ENCODE assay signal across 16 cellular contexts in the genomic region with DNA sequence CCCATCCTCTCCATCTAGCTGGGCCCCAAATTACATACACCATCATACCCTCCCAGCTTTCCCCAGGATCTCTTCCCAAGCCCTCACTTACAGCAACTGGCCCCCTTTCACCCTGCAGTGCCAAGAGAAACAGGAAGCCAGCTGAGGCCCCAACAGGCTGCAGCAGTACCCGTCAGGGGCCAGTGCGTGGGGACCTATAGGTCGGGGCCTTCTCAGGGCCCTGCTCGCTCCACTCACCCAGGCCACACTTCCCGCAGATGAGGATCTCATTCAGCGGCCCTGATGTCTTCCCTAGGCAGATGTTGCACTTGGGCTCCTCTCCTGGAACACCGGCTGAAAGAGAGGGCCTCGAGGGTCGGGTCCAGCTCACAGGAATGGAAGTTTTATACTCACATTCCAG. TPM values are rescaled to one million over a fixed set of nuclear protein-coding genes. Genes with fewer than 3 reads are reported as not detected.
DNase-seq lines count a peak whose midpoint lies in the region; ATAC-seq, FAIRE-seq and TF ChIP-seq lines count a peak whose summit lies in the region.
"Had no signal": no experiment of that assay in that cellular context is flagged by ENCODE, and none has a peak within 500 bp of the region (broad histone marks: within the 10 kb centered on the region; RNA-seq: fewer than 3 reads in every experiment).

No MANE protein-coding gene starts in this region.

- POLR2A ChIA-PET in H1 (lab: Charles Lee; ENCODE audit: partially characterized antibody) = interaction anchor here (1.5 to 8.4 kb wide), 2 partner anchors 15 to 20 kb away, joined by 3 to 61 read pairs; no protein-coding TSS in a partner anchor

- H3K9me3 ChIP-seq in RWPE2 (ENCODE audit: severe bottlenecking) (no peaks in the 10 kb centered on the region), H1 (ENCODE audit: insufficient read depth in 2 of 2, low read depth in 1 of 2, low read length in 1 of 2) (no peaks in the 10 kb centered on the region)
- H3K9me3 ChIP-seq: A549 had no signal

- CTCF ChIA-PET in H1 (lab: Charles Lee; ENCODE audit: partially characterized antibody) = interaction anchor here (0.9 to 10.5 kb wide), 11 partner anchors 10 to 190 kb away, joined by 3 to 108 read pairs (median 5); a partner anchor contains a TSS

- H4K91ac ChIP-seq in H1 (replicated peaks; ENCODE audit: insufficient read length, low read length) = no peak overlapping the region

- H3K18ac ChIP-seq in H1 (ENCODE audit: extremely low read depth, low read length) = no peak overlapping the region

- intact Hi-C loops in activated CD4-positive, alpha-beta T cell treated with anti-CD3 and anti-CD28 coated beads, Interleukin-2, amount 10 ng/mL, durations not matched to agents 24 days and 14 days (cut with micrococcal nuclease) = no loop called here

- H3K56ac ChIP-seq in H1 (replicated peaks; ENCODE audit: insufficient read length, low read depth, low read length) = no peak overlapping the region

- H2AFZ ChIP-seq in H1 (ENCODE audit: low read length) = no peak overlapping the region

- H3K4me1 Mint-ChIP-seq in activated CD4-positive, alpha-beta T cell treated with anti-CD3 and anti-CD28 coated beads, Interleukin-2, amount 10 ng/mL, durations not matched to agents 24 days and 14 days = peaks cover 52% of the 10 kb centered on the region

- H2BK120ac ChIP-seq in H1 (replicated peaks; ENCODE audit: low read depth, low read length) = no peak overlapping the region

- DNase-seq in activated CD4-positive, alpha-beta T cell treated with anti-CD3 and anti-CD28 coated beads, Interleukin-2, amount 10 ng/mL, durations not matched to agents 24 days and 14 days = no peak
- no peak for DNase-seq in activated CD4-positive, alpha-beta T cell treated with anti-CD3 and anti-CD28 coated beads for 4 hours
- no peak for DNase-seq in RWPE2 (ENCODE audit: low spot score)
- DNase-seq in H1 (ENCODE audit: low read depth in 1 of 2, low spot score in 2 of 2) = no peak
- DNase-seq in substantia nigra (lab: John Stamatoyannopoulos, UW) = peak in 1 of 49 donors; percentile 2
- DNase-seq in islet precursor cell = no peak
- DNase-seq: cerebellar nuclear complex, naive B cell, NCI-H1092 treated with DMSO at 0.1 percent for 48 hours, NCI-H345, OCI-M1 had no signal

- 0 out of 2 replicates have a peak overlapping the region, but pooled peaks have one; percentile 15 for H2BK20ac ChIP-seq in H1 (ENCODE audit: low read length)

- no peak for TF ChIP-seq RAD21 in H1 (IDR thresholded peaks at IDR 0.05 in 1 of 2, conservative IDR thresholded peaks at IDR 0.05 in 1 of 2; ENCODE audit: low read depth in 2 of 2, low read length in 2 of 2)

- H3K27ac ChIP-seq in RWPE2 (ENCODE audit: poor library complexity, severe bottlenecking) (peak overlapping the region; percentile 40), H1 (ENCODE audit: low read depth, low read length) (no peak overlapping the region), substantia nigra (ENCODE audit: low read depth, low read length, poor library complexity, severe bottlenecking) (peak overlapping the region; percentile 30)

- no peak for FAIRE-seq in H1 (lab: Jason Lieb, UNC)
- FAIRE-seq: A549, D721Med had no signal

- H3K9ac ChIP-seq in H1 (replicated peaks in 1 of 4; ENCODE audit: extremely low read depth in 1 of 4, low read depth in 3 of 4, low read length in 3 of 4) = no peak overlapping the region

- TF ChIP-seq CTCF in RWPE2 (IDR thresholded peaks at IDR 0.05; ENCODE audit: poor library complexity, severe bottlenecking) (no peak), H1 (IDR thresholded peaks at IDR 0.05; ENCODE audit: control extremely low read depth in 1 of 3, insufficient read depth in 1 of 3, low read depth in 1 of 3, low read length in 3 of 3) (no peak)

- H3K23ac ChIP-seq in H1 (ENCODE audit: insufficient read length) = no peak overlapping the region

- H4K20me1 ChIP-seq in H1 (replicated peaks in 1 of 2; ENCODE audit: control insufficient read depth in 1 of 2, insufficient read depth in 2 of 2, low read length in 2 of 2) = no peaks in the 10 kb centered on the region

- no peak for TF ChIP-seq POLR2A in H1 (IDR thresholded peaks at IDR 0.05; ENCODE audit: control extremely low read depth in 1 of 2, low read depth in 2 of 2, low read length in 2 of 2)
- TF ChIP-seq POLR2A in GM18505 (IDR thresholded peaks at IDR 0.05; ENCODE audit: borderline replicate concordance, extremely low read depth, insufficient read depth, insufficient read length) = no peak

- H2BK12ac ChIP-seq in H1 (ENCODE audit: low read depth, low read length) = peak overlapping the region; percentile 90; the same call in 1 of the 2 replicates

- no peak overlapping the region for H4K8ac ChIP-seq in H1 (ENCODE audit: extremely low read depth, insufficient read depth, low read length)

- ATAC-seq in RWPE2 (ENCODE audit: low read depth) (no peak), GM18505 (IDR thresholded peaks at IDR 0.05; ENCODE audit: unreplicated experiment) (no peak), GM19463 (IDR thresholded peaks at IDR 0.05; ENCODE audit: unreplicated experiment) (no peak)
- ATAC-seq: A549, left cardiac atrium had no signal

- no peak overlapping the region for H2BK5ac ChIP-seq in H1 (ENCODE audit: low read depth, low read length)

- 0 out of 2 replicates have a peak, but pooled peaks cover 1% of the 10 kb centered on the region for H3K23me2 ChIP-seq in H1 (ENCODE audit: low read depth, low read length)

- 87% methylated on average over 9 of the region's 9 CpGs; no CpG with 5 or more reads in 1 of the 2 experiments for WGBS in H1 (ENCODE audit: extremely low coverage in 1 of 2, insufficient coverage in 1 of 2, insufficient read length in 1 of 2, insufficient replicate concordance in 2 of 2, low coverage in 1 of 2, low lambda C conversion rate in 2 of 2, missing lambda C conversion rate in 1 of 2), 2 experiments

- peak overlapping the region; percentile 44 for H3K4me3 Mint-ChIP-seq in activated CD4-positive, alpha-beta T cell treated with anti-CD3 and anti-CD28 coated beads, Interleukin-2, amount 10 ng/mL, durations not matched to agents 24 days and 14 days

- H3K27me3 ChIP-seq in RWPE2 (ENCODE audit: insufficient read depth, poor library complexity, severe bottlenecking) (no peaks in the 10 kb centered on the region), H1 (replicated peaks in 1 of 4; ENCODE audit: control insufficient read depth in 3 of 4, extremely low read depth in 1 of 4, insufficient read depth in 3 of 4, low read length in 3 of 4) (no peaks in the 10 kb centered on the region; a peak in 2 of 7 replicates)

- H3K27ac Mint-ChIP-seq in activated CD4-positive, alpha-beta T cell treated with anti-CD3 and anti-CD28 coated beads, Interleukin-2, amount 10 ng/mL, durations not matched to agents 24 days and 14 days = peak overlapping the region; percentile 41

- no peak for TF ChIP-seq EP300 in H1 (IDR thresholded peaks at IDR 0.05; ENCODE audit: borderline replicate concordance in 1 of 2, low read depth in 2 of 2, low read length in 2 of 2)

- H3K4me3 ChIP-seq in RWPE2 (ENCODE audit: severe bottlenecking) = no peak overlapping the region
- H3K4me3 ChIP-seq in H1 (ENCODE audit: extremely low read depth in 1 of 4, insufficient read depth in 2 of 4, low read depth in 3 of 4, low read length in 4 of 4) = no peak overlapping the region
- H3K4me3 ChIP-seq: A549 had no signal

- H3K9me3 Mint-ChIP-seq in activated CD4-positive, alpha-beta T cell treated with anti-CD3 and anti-CD28 coated beads, Interleukin-2, amount 10 ng/mL, durations not matched to agents 24 days and 14 days = no peaks in the 10 kb centered on the region
- H3K9me3 Mint-ChIP-seq: naive B cell had no signal

- H2AK5ac ChIP-seq in H1 (ENCODE audit: low read depth, low read length) = peak overlapping the region; percentile 17; the same call in 1 of the 2 replicates

- no peaks in the 10 kb centered on the region for H3K79me1 ChIP-seq in H1 (ENCODE audit: low read depth, low read length)

- H3K14ac ChIP-seq in H1 (ENCODE audit: insufficient read length) = no peak overlapping the region

- H2BK15ac ChIP-seq in H1 (ENCODE audit: low read length) = 0 out of 2 replicates have a peak overlapping the region, but pooled peaks have one; percentile 88

- H3K4me1 ChIP-seq in RWPE2 (ENCODE audit: insufficient read depth, poor library complexity, severe bottlenecking) (peaks cover 26% of the 10 kb centered on the region), H1 (replicated peaks in 1 of 4; ENCODE audit: control insufficient read depth in 3 of 4, insufficient read depth in 4 of 4, low read length in 3 of 4) (peaks cover 15 to 38% (median 22%) of the 10 kb centered on the region in 4 experiments)

- H3K79me2 ChIP-seq in H1 (ENCODE audit: control insufficient read depth in 1 of 2, insufficient read depth in 2 of 2, low read length in 2 of 2) = no peaks in the 10 kb centered on the region

- H3K4ac ChIP-seq in H1 (replicated peaks; ENCODE audit: insufficient read length, low read depth, low read length) = no peak overlapping the region

- H4K5ac ChIP-seq in H1 (ENCODE audit: insufficient read length, low read depth, low read length) = no peak overlapping the region

- H3K27me3 Mint-ChIP-seq in activated CD4-positive, alpha-beta T cell treated with anti-CD3 and anti-CD28 coated beads, Interleukin-2, amount 10 ng/mL, durations not matched to agents 24 days and 14 days = no peaks in the 10 kb centered on the region
- H3K27me3 Mint-ChIP-seq: naive B cell had no signal

- H3K4me2 ChIP-seq in H1 (ENCODE audit: insufficient read depth in 1 of 2, low read depth in 2 of 2, low read length in 2 of 2) = no peak overlapping the region

- H3K36me3 Mint-ChIP-seq in activated CD4-positive, alpha-beta T cell treated with anti-CD3 and anti-CD28 coated beads, Interleukin-2, amount 10 ng/mL, durations not matched to agents 24 days and 14 days (ENCODE audit: low read depth) = peaks cover 69% of the 10 kb centered on the region
- H3K36me3 Mint-ChIP-seq: naive B cell had no signal

- H3K36me3 ChIP-seq in RWPE2 (ENCODE audit: low read depth) (peaks cover 81% of the 10 kb centered on the region), H1 (ENCODE audit: control insufficient read depth in 2 of 4, insufficient read depth in 4 of 4, low read length in 3 of 4) (peaks cover 0 to 3% (median 0%) of the 10 kb centered on the region in 4 experiments; a peak in 3 of 8 replicates)

RNA-seq across cellular contexts. Expression of a gene that starts 6.8 kb away (rescaled TPM):
- total RNA-seq in activated CD4-positive, alpha-beta T cell treated with anti-CD3 and anti-CD28 coated beads, Interleukin-2, amount 10 ng/mL, durations not matched to agents 24 days and 14 days = 132 and 144 TPM in 2 replicates
- total RNA-seq in H1 (2021; fragmentation: NEBNext Ultra II Directional; extraction: Animal tissue kit (Norgen Biotek cat#: 25700)) = 30.2 and 31.8 TPM in 2 replicates
- polyA plus RNA-seq in H1 (2011; rRNA removed) = 28.2 and 31.0 TPM in 2 replicates
- 25.8 TPM for polyA plus RNA-seq in H1 (2011; cell fraction: cytosol; rRNA removed)
- 48.1 TPM for polyA plus RNA-seq in H1 (2011; cell fraction: nucleus; rRNA removed)
- polyA plus RNA-seq in H1 (2012, experiment 1 of 2) = 26.2 to 35.4 TPM (median 31.5 TPM) in 4 replicates
- 29.9 TPM for polyA plus RNA-seq in H1 (2012, experiment 2 of 2)
- 24.5 TPM for polyA plus RNA-seq in H1 (2013, experiment 1 of 2)
- 23.1 TPM for polyA plus RNA-seq in H1 (2013, experiment 2 of 2)
- polyA minus RNA-seq in H1 (2011; rRNA and poly(A)+ RNA removed) = 26.6 and 43.7 TPM in 2 replicates
- polyA minus RNA-seq in H1 (2011; cell fraction: cytosol; rRNA and poly(A)+ RNA removed) = 16.2 TPM
- polyA minus RNA-seq in H1 (2011; cell fraction: nucleus; rRNA and poly(A)+ RNA removed) = 28.2 TPM

RNA-seq across cellular contexts. Expression of a gene that starts 27.5 kb away (rescaled TPM):
- 58.1 and 63.7 TPM in 2 replicates for total RNA-seq in activated CD4-positive, alpha-beta T cell treated with anti-CD3 and anti-CD28 coated beads, Interleukin-2, amount 10 ng/mL, durations not matched to agents 24 days and 14 days
- total RNA-seq in H1 (2021; fragmentation: NEBNext Ultra II Directional; extraction: Animal tissue kit (Norgen Biotek cat#: 25700)) = 30.0 and 30.5 TPM in 2 replicates
- 12.9 and 19.2 TPM in 2 replicates for polyA plus RNA-seq in H1 (2011; rRNA removed)
- 26.0 TPM for polyA plus RNA-seq in H1 (2011; cell fraction: cytosol; rRNA removed)
- 15.8 TPM for polyA plus RNA-seq in H1 (2011; cell fraction: nucleus; rRNA removed)
- polyA plus RNA-seq in H1 (2012, experiment 1 of 2) = 18.2 to 51.8 TPM (median 31.4 TPM) in 4 replicates
- polyA plus RNA-seq in H1 (2012, experiment 2 of 2) = 9.8 TPM
- 27.6 TPM for polyA plus RNA-seq in H1 (2013, experiment 1 of 2)
- polyA plus RNA-seq in H1 (2013, experiment 2 of 2) = 28.0 TPM
- polyA minus RNA-seq in H1 (2011; rRNA and poly(A)+ RNA removed) = 18.9 and 30.8 TPM in 2 replicates
- 33.9 TPM for polyA minus RNA-seq in H1 (2011; cell fraction: cytosol; rRNA and poly(A)+ RNA removed)
- polyA minus RNA-seq in H1 (2011; cell fraction: nucleus; rRNA and poly(A)+ RNA removed) = 15.0 TPM

RNA-seq across cellular contexts. Expression of a gene that starts 56.4 kb away (rescaled TPM):
- total RNA-seq in activated CD4-positive, alpha-beta T cell treated with anti-CD3 and anti-CD28 coated beads, Interleukin-2, amount 10 ng/mL, durations not matched to agents 24 days and 14 days = 164 and 166 TPM in 2 replicates
- total RNA-seq in H1 (2021; fragmentation: NEBNext Ultra II Directional; extraction: Animal tissue kit (Norgen Biotek cat#: 25700)) = 1.5 and 1.6 TPM in 2 replicates
- 3.1 and 3.2 TPM in 2 replicates for polyA plus RNA-seq in H1 (2011; rRNA removed)
- polyA plus RNA-seq in H1 (2011; cell fraction: cytosol; rRNA removed) = 4.9 TPM
- polyA plus RNA-seq in H1 (2011; cell fraction: nucleus; rRNA removed) = 7.4 TPM
- 1.8 to 3.0 TPM (median 2.2 TPM) in 4 replicates for polyA plus RNA-seq in H1 (2012, experiment 1 of 2)
- polyA plus RNA-seq in H1 (2012, experiment 2 of 2) = 0.80 TPM
- 1.2 TPM for polyA plus RNA-seq in H1 (2013, experiment 1 of 2)
- polyA plus RNA-seq in H1 (2013, experiment 2 of 2) = 1.1 TPM
- polyA minus RNA-seq in H1 (2011; rRNA and poly(A)+ RNA removed) = 4.5 and 4.6 TPM in 2 replicates
- polyA minus RNA-seq in H1 (2011; cell fraction: cytosol; rRNA and poly(A)+ RNA removed) = 1.6 TPM
- 6.9 TPM for polyA minus RNA-seq in H1 (2011; cell fraction: nucleus; rRNA and poly(A)+ RNA removed)

Comparison
In these comparisons a context has a peak if more than half of its experiments do, and no peak if none do; other contexts are left out.
1. RNA of a gene that starts 56.4 kb away (total RNA-seq): 164 to 166 TPM in activated CD4-positive, alpha-beta T cell treated with anti-CD3 and anti-CD28 coated beads, Interleukin-2, amount 10 ng/mL, durations not matched to agents 24 days and 14 days; 1.5 to 1.6 TPM in H1; every median in the first group is over 10 times any median in the second.